In genomic region chr16:9134306-9134705, GRCh38 we compare ENCODE assay signal across 1 cellular context.
TF ChIP-seq lines count a peak whose summit lies in the region.

No MANE protein-coding gene starts in this region.

TF ChIP-seq in HepG2, 621 proteins besides CTCF, POLR2A, EP300 and RAD21 (continued from another document):
- no peak for TF ChIP-seq ZHX1 (CRISPR knock-in tag; IDR thresholded peaks at IDR 0.05; ENCODE audit: low read depth)
- TF ChIP-seq ZNF841 (CRISPR knock-in tag; IDR thresholded peaks at IDR 0.05; ENCODE audit: borderline replicate concordance), result no peak
- no peak for TF ChIP-seq GABPA (IDR thresholded peaks at IDR 0.05; ENCODE audit: low read depth, low read length)
- TF ChIP-seq GABPA (CRISPR knock-in tag; IDR thresholded peaks at IDR 0.05; ENCODE audit: low read depth), result no peak
- TF ChIP-seq HINFP (CRISPR knock-in tag; IDR thresholded peaks at IDR 0.05; ENCODE audit: low read depth), result no peak
- TF ChIP-seq ZSCAN12 (CRISPR knock-in tag; IDR thresholded peaks at IDR 0.05), result no peak
- peak; percentile 91 for TF ChIP-seq ZNF770 (CRISPR knock-in tag; IDR thresholded peaks at IDR 0.05)
- no peak for TF ChIP-seq ZNF460 (CRISPR knock-in tag; IDR thresholded peaks at IDR 0.05; ENCODE audit: borderline replicate concordance)
- no peak for TF ChIP-seq NFKBIZ (CRISPR knock-in tag; IDR thresholded peaks at IDR 0.05)
- TF ChIP-seq ZMYM2 (CRISPR knock-in tag; IDR thresholded peaks at IDR 0.05), result 0 out of 2 replicates have a peak, but pooled peaks have one; percentile 35
- TF ChIP-seq ZBTB34 (CRISPR knock-in tag; IDR thresholded peaks at IDR 0.05), result no peak
- no peak for TF ChIP-seq FOXP1 (IDR thresholded peaks at IDR 0.05)
- no peak for TF ChIP-seq FOXP1 (CRISPR knock-in tag; IDR thresholded peaks at IDR 0.05)
- TF ChIP-seq ARHGAP35 (CRISPR knock-in tag; IDR thresholded peaks at IDR 0.05; ENCODE audit: borderline replicate concordance), result 0 out of 2 replicates have a peak, but pooled peaks have one; percentile 3
- TF ChIP-seq FOXJ3 (CRISPR knock-in tag; IDR thresholded peaks at IDR 0.05; ENCODE audit: borderline replicate concordance), result no peak
- no peak for TF ChIP-seq MYNN (CRISPR knock-in tag; IDR thresholded peaks at IDR 0.05; ENCODE audit: low read depth)
- TF ChIP-seq ZNF713 (CRISPR knock-in tag; IDR thresholded peaks at IDR 0.05), result no peak
